1 cellular context compared by ENCODE assay signal in genomic region chr22:21714784-21715183, GRCh38.
TF ChIP-seq lines count a peak whose summit lies in the region.

No MANE protein-coding gene starts in this region.

TF ChIP-seq in IMR-90, 13 proteins besides CTCF, POLR2A, EP300 and RAD21:
- TF ChIP-seq MAZ (IDR thresholded peaks at IDR 0.05; ENCODE audit: borderline replicate concordance, low read depth, low read length) (no peak), MXI1 (IDR thresholded peaks at IDR 0.05; ENCODE audit: borderline replicate concordance, low read depth, low read length) (no peak), RFX5 (IDR thresholded peaks at IDR 0.05; ENCODE audit: low read depth, low read length) (no peak), RCOR1 (IDR thresholded peaks at IDR 0.05; ENCODE audit: insufficient replicate concordance, low read length) (no peak), BHLHE40 (IDR thresholded peaks at IDR 0.05; ENCODE audit: low read depth, low read length) (no peak), MAFK (IDR thresholded peaks at IDR 0.05; ENCODE audit: low read depth, low read length) (no peak)
- TF ChIP-seq, protein P1, sequence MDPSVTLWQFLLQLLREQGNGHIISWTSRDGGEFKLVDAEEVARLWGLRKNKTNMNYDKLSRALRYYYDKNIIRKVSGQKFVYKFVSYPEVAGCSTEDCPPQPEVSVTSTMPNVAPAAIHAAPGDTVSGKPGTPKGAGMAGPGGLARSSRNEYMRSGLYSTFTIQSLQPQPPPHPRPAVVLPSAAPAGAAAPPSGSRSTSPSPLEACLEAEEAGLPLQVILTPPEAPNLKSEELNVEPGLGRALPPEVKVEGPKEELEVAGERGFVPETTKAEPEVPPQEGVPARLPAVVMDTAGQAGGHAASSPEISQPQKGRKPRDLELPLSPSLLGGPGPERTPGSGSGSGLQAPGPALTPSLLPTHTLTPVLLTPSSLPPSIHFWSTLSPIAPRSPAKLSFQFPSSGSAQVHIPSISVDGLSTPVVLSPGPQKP (IDR thresholded peaks at IDR 0.05; ENCODE audit: borderline replicate concordance, low read depth, low read length) = no peak
